15 cellular contexts compared by ENCODE assay signal in the genomic region with DNA sequence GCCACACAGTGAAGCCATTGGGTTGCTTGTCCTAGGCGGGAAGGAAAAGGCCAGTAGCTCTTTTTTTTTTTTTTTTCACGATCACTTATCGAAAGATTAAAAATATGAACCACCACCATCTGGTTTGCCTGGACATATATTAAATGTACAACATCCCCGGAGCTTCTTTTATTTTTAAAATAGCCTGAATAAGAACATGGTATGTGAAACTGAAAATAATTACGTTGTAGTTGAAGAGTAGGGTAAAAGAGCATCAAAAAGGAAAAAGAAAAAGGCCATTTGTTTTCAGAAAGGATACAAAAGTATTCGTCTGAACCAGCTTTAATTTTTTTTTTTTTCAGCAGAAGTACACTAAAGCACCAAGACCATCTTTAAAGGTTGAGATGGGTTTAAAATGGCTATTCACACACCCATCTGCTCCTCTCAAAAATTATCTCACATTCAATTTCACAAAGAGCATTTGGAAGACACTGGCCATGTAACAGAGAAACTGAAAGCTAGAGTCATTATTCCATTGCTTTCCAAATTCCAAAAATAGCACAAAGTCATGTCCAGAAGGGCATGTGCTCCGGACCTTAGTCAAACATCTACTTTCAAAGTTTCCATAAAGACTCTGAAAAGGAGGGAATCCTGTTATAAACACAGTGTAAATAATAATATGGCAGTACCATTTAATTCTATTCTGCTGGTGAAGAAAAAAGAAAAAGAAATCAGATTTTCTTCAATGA.
DNase-seq lines count a peak whose midpoint lies in the region; ATAC-seq and TF ChIP-seq lines count a peak whose summit lies in the region.
"Had no signal": no experiment of that assay in that cellular context is flagged by ENCODE, and none has a peak within 500 bp of the region (broad histone marks: within the 10 kb centered on the region; RNA-seq: fewer than 3 reads in every experiment).

No MANE protein-coding gene starts in this region.

- H2AFZ ChIP-seq in ACC112 (ENCODE audit: low read length, unreplicated experiment), result peak overlapping the region; percentile 98
- peak overlapping the region; percentile 64 for H2AFZ ChIP-seq in MM.1S (ENCODE audit: low read length)
- H2AFZ ChIP-seq in hepatocyte, result no peak overlapping the region

- 68 to 75% methylated on average over 7 of the region's 7 CpGs for WGBS in heart right ventricle, 2 donors
- 68% methylated on average over 7 of the region's 7 CpGs for WGBS in liver
- WGBS in hepatocyte (ENCODE audit: low lambda C conversion rate, missing lambda C conversion rate), result 90% methylated on average over 7 of the region's 7 CpGs

- intact Hi-C loops in heart right ventricle (cut with DNase I) (no loop called here), uterus (cut with DNase I; ENCODE audit: low total_unique reads) (no loop called here)

- H3K36me3 ChIP-seq in ACC112 (ENCODE audit: insufficient read depth, low read length) (no peaks in the 10 kb centered on the region), MM.1S (replicated peaks; ENCODE audit: insufficient read depth, low read length) (no peaks in the 10 kb centered on the region), heart right ventricle (no peaks in the 10 kb centered on the region), liver (ENCODE audit: control insufficient read depth in 4 of 4, insufficient read depth in 3 of 4, low read depth in 1 of 4, low read length in 3 of 4) (no peaks in the 10 kb centered on the region), hepatocyte (replicated peaks; ENCODE audit: insufficient read depth, low read depth) (no peaks in the 10 kb centered on the region), uterus (no peaks in the 10 kb centered on the region)

- H3K9me3 ChIP-seq in MM.1S (replicated peaks; ENCODE audit: insufficient read depth, low read length) (no peaks in the 10 kb centered on the region), heart right ventricle (no peaks in the 10 kb centered on the region), liver (ENCODE audit: control insufficient read depth in 4 of 4, low read length in 3 of 4) (no peaks in the 10 kb centered on the region), hepatocyte (ENCODE audit: low read depth) (no peaks in the 10 kb centered on the region), uterus (no peaks in the 10 kb centered on the region)

- ATAC-seq in heart right ventricle, result peak in 6 of 8 donors; percentile 49 to 73 (median 68)
- ATAC-seq in HG02763 (IDR thresholded peaks at IDR 0.05; ENCODE audit: unreplicated experiment), result no peak
- ATAC-seq in HG02642 (IDR thresholded peaks at IDR 0.05; ENCODE audit: poor library complexity, unreplicated experiment), result no peak

- H3K9ac ChIP-seq in MM.1S (ENCODE audit: low read length), result peak overlapping the region; percentile 20; the same call in 1 of the 2 replicates
- no peak overlapping the region for H3K9ac ChIP-seq in liver (ENCODE audit: low read depth in 1 of 2, low read length in 2 of 2)

- H3K4me2 ChIP-seq in MM.1S (ENCODE audit: low read depth, low read length) (peak overlapping the region; percentile 70), hepatocyte (no peak overlapping the region)

- H3K4me3 ChIP-seq in ACC112 (ENCODE audit: low read depth, low read length) (peak overlapping the region; percentile 65), MM.1S (ENCODE audit: low read length) (peak overlapping the region; percentile 48), heart right ventricle (no peak overlapping the region), liver (ENCODE audit: low read depth in 1 of 3, low read length in 3 of 3) (no peak overlapping the region), hepatocyte (no peak overlapping the region), uterus (no peak overlapping the region)

- H3K27me3 ChIP-seq in ACC112 (ENCODE audit: insufficient read depth, low read length) (no peaks in the 10 kb centered on the region), MM.1S (replicated peaks; ENCODE audit: insufficient read depth, low read length) (no peaks in the 10 kb centered on the region), heart right ventricle (no peaks in the 10 kb centered on the region), liver (ENCODE audit: control insufficient read depth in 4 of 4, insufficient read depth in 4 of 4, low read length in 3 of 4) (no peaks in the 10 kb centered on the region), hepatocyte (no peaks in the 10 kb centered on the region), uterus (no peaks in the 10 kb centered on the region)

- H3K9me2 ChIP-seq in MM.1S (replicated peaks; ENCODE audit: insufficient read depth, low read length), result no peaks in the 10 kb centered on the region
- no peaks in the 10 kb centered on the region for H3K9me2 ChIP-seq in hepatocyte (replicated peaks; ENCODE audit: insufficient read depth)

- 0 out of 2 replicates have a peak overlapping the region, but pooled peaks have one; percentile 10 for H3K27ac ChIP-seq in ACC112 (ENCODE audit: low read depth, low read length)
- peak overlapping the region; percentile 78 for H3K27ac ChIP-seq in MM.1S (ENCODE audit: low read length)
- peak overlapping the region in 4 of 10 donors; percentile 7 to 36 (median 22) for H3K27ac ChIP-seq in heart right ventricle
- peak overlapping the region; percentile 36 to 46 for H3K27ac ChIP-seq in liver (ENCODE audit: low read depth in 1 of 2, low read length in 2 of 2)
- no peak overlapping the region for H3K27ac ChIP-seq in hepatocyte
- H3K27ac ChIP-seq in uterus, result no peak overlapping the region

- TF ChIP-seq CTCF in MM.1S (IDR thresholded peaks at IDR 0.05; ENCODE audit: low read length) (no peak), heart right ventricle (IDR thresholded peaks at IDR 0.05) (no peak), liver (IDR thresholded peaks at IDR 0.05; ENCODE audit: low read depth, low read length, missing input control) (no peak), hepatocyte (IDR thresholded peaks at IDR 0.05; ENCODE audit: poor library complexity) (no peak), uterus (IDR thresholded peaks at IDR 0.05) (no peak)

- H3F3A ChIP-seq in MM.1S (ENCODE audit: insufficient read depth, low read length), result peaks cover 10% of the 10 kb centered on the region; the same call in 1 of the 2 replicates

- TF ChIP-seq POLR2A in uterus (IDR thresholded peaks at IDR 0.05), result no peak

- peak; percentile 34 to 36 for TF ChIP-seq RAD21 in liver (IDR thresholded peaks at IDR 0.05)

- DNase-seq in MM.1S (peak; percentile 58), heart right ventricle (no peak), hepatocyte (ENCODE audit: low spot score) (no peak), uterus (no peak)
- DNase-seq: Calu3; CD4-positive, alpha-beta T cell; DMS79 treated with DMSO at 0.1 percent for 48 hours; GDM1; GOT3; NCI-H187 treated with DMSO at 0.1 percent for 48 hours; NCI-H446 had no signal

- H3K79me2 ChIP-seq in ACC112 (ENCODE audit: control insufficient read depth, insufficient read depth, low read length, unreplicated experiment) (no peaks in the 10 kb centered on the region), MM.1S (ENCODE audit: low read length) (no peaks in the 10 kb centered on the region), hepatocyte (no peaks in the 10 kb centered on the region)

- no peaks in the 10 kb centered on the region for H4K20me1 ChIP-seq in MM.1S (ENCODE audit: insufficient read depth, low read length)
- H4K20me1 ChIP-seq in hepatocyte (ENCODE audit: insufficient read depth, poor library complexity, severe bottlenecking), result no peaks in the 10 kb centered on the region

- H3K4me1 ChIP-seq in ACC112 (ENCODE audit: control insufficient read depth, insufficient read depth, low read length, unreplicated experiment) (peaks cover 6% of the 10 kb centered on the region), MM.1S (ENCODE audit: low read length) (peaks cover 13% of the 10 kb centered on the region), heart right ventricle (peaks cover 0 to 13% (median 0%) of the 10 kb centered on the region in 9 donors), liver (ENCODE audit: control insufficient read depth in 4 of 4, insufficient read depth in 4 of 4, low read length in 3 of 4) (peaks cover 0 to 10% (median 3%) of the 10 kb centered on the region in 4 donors), hepatocyte (ENCODE audit: insufficient read depth) (no peaks in the 10 kb centered on the region), uterus (no peaks in the 10 kb centered on the region)

TF ChIP-seq in liver, 16 proteins besides CTCF, POLR2A, EP300 and RAD21 (continues in another document):
- TF ChIP-seq TAF1 (conservative IDR thresholded peaks at IDR 0.05) (peak; percentile 34), FOXA1 (IDR thresholded peaks at IDR 0.05) (peak; percentile 50), SP1 (IDR thresholded peaks at IDR 0.05) (peak; percentile 78), HNF4A (conservative IDR thresholded peaks at IDR 0.05) (peak; percentile 75 to 76), REST (IDR thresholded peaks at IDR 0.05) (peak; percentile 37), RXRA (IDR thresholded peaks at IDR 0.05) (peak; percentile 62 to 80), YY1 (IDR thresholded peaks at IDR 0.05) (peak; percentile 74), GABPA (IDR thresholded peaks at IDR 0.05 in 1 of 2, conservative IDR thresholded peaks at IDR 0.05 in 1 of 2) (peak in 1 of 2 donors; percentile 7)

Comparison
In these comparisons a context has a peak if more than half of its experiments do, and no peak if none do; other contexts are left out.
1. H3K27ac ChIP-seq: peak in ACC112 (single experiment), MM.1S (single experiment) and liver (2 of 2); none in hepatocyte (single experiment) and uterus (0 of 2).
2. H3K4me3 ChIP-seq: peak in ACC112 (single experiment) and MM.1S (single experiment); none in heart right ventricle (0 of 10), liver (0 of 3), hepatocyte (single experiment) and uterus (0 of 2).
3. ATAC-seq: peak in heart right ventricle (6 of 8); none in HG02763 (single experiment) and HG02642 (single experiment).